In the genomic region with DNA sequence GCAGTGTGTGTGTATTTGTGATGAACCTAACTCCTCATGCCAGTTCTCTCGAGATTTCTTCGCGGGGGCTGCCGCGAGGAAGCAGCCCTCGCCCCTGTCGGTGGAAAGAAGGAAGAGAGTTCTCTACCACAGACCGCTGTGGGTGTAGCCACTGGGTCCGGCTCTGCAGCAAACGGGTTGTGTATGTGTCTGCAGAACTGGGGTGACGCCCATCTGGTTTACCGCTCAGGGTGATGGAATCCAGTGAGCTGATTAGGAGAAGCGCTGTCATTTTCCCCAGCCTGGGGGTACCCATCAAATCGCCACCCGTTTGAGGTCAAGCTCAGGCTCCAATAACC, we compare ENCODE assay signal across 8 cellular contexts.
DNase-seq lines count a peak whose midpoint lies in the region; ATAC-seq, FAIRE-seq and TF ChIP-seq lines count a peak whose summit lies in the region.

No MANE protein-coding gene starts in this region.

- TF ChIP-seq CTCF in GM20000 (IDR thresholded peaks at IDR 0.05; ENCODE audit: extremely low read depth, missing control alignments) (no peak), nephron (IDR thresholded peaks at IDR 0.05; ENCODE audit: unreplicated experiment in 3 of 3) (no peak), D721Med (IDR thresholded peaks at IDR 0.05; ENCODE audit: insufficient read depth, missing control alignments) (no peak)

- H3K4me3 Mint-ChIP-seq in nephron, result peak overlapping the region; percentile 54 to 87 (median 80)

- no peaks in the 10 kb centered on the region for H3K9me3 Mint-ChIP-seq in nephron

- DNase-seq in GM20000 (ENCODE audit: low spot score) (peak; percentile 62), T-helper 22 cell (ENCODE audit: low read depth) (peak; percentile 65), D721Med (ENCODE audit: insufficient read length, low spot score) (no peak), NCI-H1048 (lab: John Stamatoyannopoulos, UW) (no peak), SHP77 (lab: John Stamatoyannopoulos, UW) (no peak)

- peak overlapping the region; percentile 91 for H3K27ac ChIP-seq in cingulate gyrus (ENCODE audit: low read depth, low read length)

- no peak overlapping the region for H3K27ac Mint-ChIP-seq in nephron

- H3K4me1 Mint-ChIP-seq in nephron, result peaks cover 26% of the 10 kb centered on the region

- H3K36me3 Mint-ChIP-seq in nephron (ENCODE audit: low read depth), result peaks cover 8% of the 10 kb centered on the region

- no peak for ATAC-seq in GM18867 (IDR thresholded peaks at IDR 0.05; ENCODE audit: unreplicated experiment)

- FAIRE-seq in D721Med (lab: Jason Lieb, UNC), result no peak

- peaks cover 59% of the 10 kb centered on the region for H3K27me3 Mint-ChIP-seq in nephron (ENCODE audit: low read depth)

Comparison
In these comparisons a context has a peak if more than half of its experiments do, and no peak if none do; other contexts are left out.
1. DNase-seq: peak in GM20000 (single experiment) and T-helper 22 cell (single experiment); none in D721Med (single experiment), NCI-H1048 (single experiment) and SHP77 (0 of 2).